In the genomic region with DNA sequence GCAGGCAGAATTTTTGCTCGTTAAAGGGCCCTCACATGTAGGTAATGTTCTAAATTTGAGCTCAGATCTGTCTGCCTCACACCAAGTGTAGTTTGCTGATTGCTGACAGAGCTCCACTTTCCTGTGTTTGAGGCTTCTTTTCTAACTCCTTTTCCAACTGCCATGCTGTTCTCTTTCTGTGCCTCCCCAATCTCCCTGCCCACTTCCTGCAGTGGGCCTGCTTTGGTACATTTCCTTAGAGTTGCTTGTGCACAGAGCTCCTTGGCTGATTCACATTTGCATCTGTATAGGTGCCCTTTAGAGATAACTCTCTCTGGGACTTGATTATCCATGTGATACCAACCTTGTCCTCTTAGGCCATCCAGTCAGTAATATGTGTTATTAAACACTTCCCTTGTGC, we compare ENCODE assay signal across 15 cellular contexts. TPM values are rescaled to one million over a fixed set of nuclear protein-coding genes. Genes with fewer than 3 reads are reported as not detected.
A peak's percentile ranks its signal among the peaks of the same experiment; 100 is the strongest.
DNase-seq lines count a peak whose midpoint lies in the region; ATAC-seq and TF ChIP-seq lines count a peak whose summit lies in the region.
"Had no signal": no experiment of that assay in that cellular context is flagged by ENCODE, and none has a peak within 500 bp of the region (broad histone marks: within the 10 kb centered on the region; RNA-seq: fewer than 3 reads in every experiment).

No MANE protein-coding gene starts in this region.

- H3K9me3 ChIP-seq in OCI-LY7 (ENCODE audit: low read length) = no peaks in the 10 kb centered on the region

- intact Hi-C loops in activated naive CD4-positive, alpha-beta T cell treated with anti-CD3 and anti-CD28 coated beads for 36 hours (cut with micrococcal nuclease) = loop anchor here (10.0 kb wide), 1 partner anchor 1394 kb away; a partner anchor contains a TSS
- intact Hi-C loops in OCI-LY7 (cut with micrococcal nuclease; ENCODE audit: unreplicated experiment) = no loop called here

- CTCF ChIA-PET in activated naive CD4-positive, alpha-beta T cell treated with anti-CD3 and anti-CD28 coated beads for 36 hours (lab: Charles Lee) = no interaction called here
- CTCF ChIA-PET in OCI-LY7 (lab: Charles Lee; ENCODE audit: unreplicated experiment) = no interaction called here

- peaks cover 27% of the 10 kb centered on the region for H3K4me1 ChIP-seq in OCI-LY7 (ENCODE audit: insufficient read depth, low read length, poor library complexity, severe bottlenecking)

- no peak for ATAC-seq in stimulated activated effector memory CD8-positive, alpha-beta T cell treated with anti-CD3 and anti-CD28 coated beads, Interleukin-12 subunit alpha, Interleukin-12 subunit beta, amount 100 ng/mL, for 72 hours
- no peak for ATAC-seq in GM19324 (IDR thresholded peaks at IDR 0.05; ENCODE audit: low FRiP score, unreplicated experiment)
- ATAC-seq: Panc1 had no signal

- DNase-seq in activated naive CD4-positive, alpha-beta T cell treated with anti-CD3 and anti-CD28 coated beads for 36 hours = no peak
- DNase-seq in activated naive CD4-positive, alpha-beta T cell (lab: John Stamatoyannopoulos, UW) = no peak
- no peak for DNase-seq in OCI-LY7 (ENCODE audit: low spot score)
- no peak for DNase-seq in chondrocyte (ENCODE audit: low spot score)
- no peak for DNase-seq in stimulated activated effector memory CD8-positive, alpha-beta T cell treated with anti-CD3 and anti-CD28 coated beads, Interleukin-12 subunit alpha, Interleukin-12 subunit beta, amount 100 ng/mL, for 72 hours (ENCODE audit: low spot score in 2 of 2)
- no peak for DNase-seq in germinal center (ENCODE audit: low spot score)
- no peak for DNase-seq in stimulated activated CD4-positive, alpha-beta T cell treated with anti-CD3 and anti-CD28 coated beads, Interleukin-2, amount 100 ng/mL, for 24 hours
- DNase-seq: activated CD8-positive, alpha-beta memory T cell treated with anti-CD3 and anti-CD28 coated beads for 24 hours; amygdala; dorsolateral prefrontal cortex; NCI-H1105 treated with DMSO at 0.1 percent for 48 hours; NCI-H510A had no signal

- no peak overlapping the region for H3K4me3 ChIP-seq in OCI-LY7 (ENCODE audit: low read depth, low read length, poor library complexity, severe bottlenecking)

- peak overlapping the region; percentile 4; the same call in 1 of the 2 replicates for H3K4me2 ChIP-seq in OCI-LY7 (ENCODE audit: low read length)

- POLR2A ChIA-PET in OCI-LY7 (lab: Charles Lee) = interaction anchor here (0.9 kb wide), 1 partner anchor 15 kb away, joined by 3 read pairs; no protein-coding TSS in a partner anchor

- peaks cover 13% of the 10 kb centered on the region; the same call in 1 of the 2 replicates for H4K20me1 ChIP-seq in OCI-LY7 (ENCODE audit: insufficient read depth, low read length)

- H3K4me3 Mint-ChIP-seq in activated naive CD4-positive, alpha-beta T cell treated with anti-CD3 and anti-CD28 coated beads for 36 hours = no peak overlapping the region
- H3K4me3 Mint-ChIP-seq in chondrocyte (ENCODE audit: unreplicated experiment) = no peak overlapping the region
- H3K4me3 Mint-ChIP-seq in stimulated activated effector memory CD8-positive, alpha-beta T cell treated with anti-CD3 and anti-CD28 coated beads, Interleukin-12 subunit alpha, Interleukin-12 subunit beta, amount 100 ng/mL, for 72 hours = no peak overlapping the region

- peaks cover 75% of the 10 kb centered on the region for H3K36me3 ChIP-seq in OCI-LY7 (ENCODE audit: insufficient read depth, low read length)

- H3K27me3 Mint-ChIP-seq in activated naive CD4-positive, alpha-beta T cell treated with anti-CD3 and anti-CD28 coated beads for 36 hours (ENCODE audit: low read depth) = no peaks in the 10 kb centered on the region
- no peaks in the 10 kb centered on the region for H3K27me3 Mint-ChIP-seq in chondrocyte (ENCODE audit: low read depth)

- BruUV-seq in OCI-LY7 (replicated peaks; lab: Mats Ljungman, UMichigan) = no TSS peak

- peak overlapping the region; percentile 55 for H3K27ac Mint-ChIP-seq in activated naive CD4-positive, alpha-beta T cell treated with anti-CD3 and anti-CD28 coated beads for 36 hours
- peak overlapping the region; percentile 86 for H3K27ac Mint-ChIP-seq in chondrocyte (ENCODE audit: unreplicated experiment)
- peak overlapping the region; percentile 16 for H3K27ac Mint-ChIP-seq in stimulated activated effector memory CD8-positive, alpha-beta T cell treated with anti-CD3 and anti-CD28 coated beads, Interleukin-12 subunit alpha, Interleukin-12 subunit beta, amount 100 ng/mL, for 72 hours

- no peak overlapping the region for H3K27ac ChIP-seq in OCI-LY7 (ENCODE audit: low read depth, low read length, poor library complexity, severe bottlenecking)
- H3K27ac ChIP-seq: parathyroid adenoma had no signal

- no peaks in the 10 kb centered on the region for H3K9me2 ChIP-seq in OCI-LY7 (ENCODE audit: insufficient read depth, low read length)

- peaks cover 46% of the 10 kb centered on the region for H3K4me1 Mint-ChIP-seq in activated naive CD4-positive, alpha-beta T cell treated with anti-CD3 and anti-CD28 coated beads for 36 hours (ENCODE audit: low read depth)
- peaks cover 41% of the 10 kb centered on the region for H3K4me1 Mint-ChIP-seq in chondrocyte (ENCODE audit: low read depth)
- H3K4me1 Mint-ChIP-seq in stimulated activated effector memory CD8-positive, alpha-beta T cell treated with anti-CD3 and anti-CD28 coated beads, Interleukin-12 subunit alpha, Interleukin-12 subunit beta, amount 100 ng/mL, for 72 hours = peaks cover 26% of the 10 kb centered on the region

- no peak for TF ChIP-seq CTCF in OCI-LY7 (conservative IDR thresholded peaks at IDR 0.05; ENCODE audit: low read length)
- no peak for TF ChIP-seq CTCF in chondrocyte (IDR thresholded peaks at IDR 0.05)

- peaks cover 58% of the 10 kb centered on the region for H3K79me2 ChIP-seq in OCI-LY7 (ENCODE audit: insufficient read depth, low read depth, low read length)

- no peak overlapping the region for H2AFZ ChIP-seq in OCI-LY7 (ENCODE audit: low read length)
- H2AFZ ChIP-seq: parathyroid adenoma had no signal

- no peaks in the 10 kb centered on the region for H3K9me3 Mint-ChIP-seq in activated naive CD4-positive, alpha-beta T cell treated with anti-CD3 and anti-CD28 coated beads for 36 hours
- H3K9me3 Mint-ChIP-seq in chondrocyte (ENCODE audit: low read depth) = no peaks in the 10 kb centered on the region
- no peaks in the 10 kb centered on the region for H3K9me3 Mint-ChIP-seq in stimulated activated effector memory CD8-positive, alpha-beta T cell treated with anti-CD3 and anti-CD28 coated beads, Interleukin-12 subunit alpha, Interleukin-12 subunit beta, amount 100 ng/mL, for 72 hours

- peaks cover 33% of the 10 kb centered on the region for H3K36me3 Mint-ChIP-seq in activated naive CD4-positive, alpha-beta T cell treated with anti-CD3 and anti-CD28 coated beads for 36 hours (ENCODE audit: low read depth)
- H3K36me3 Mint-ChIP-seq in chondrocyte (ENCODE audit: low read depth) = peaks cover 24% of the 10 kb centered on the region
- H3K36me3 Mint-ChIP-seq in stimulated activated effector memory CD8-positive, alpha-beta T cell treated with anti-CD3 and anti-CD28 coated beads, Interleukin-12 subunit alpha, Interleukin-12 subunit beta, amount 100 ng/mL, for 72 hours = peaks cover 93% of the 10 kb centered on the region

RNA-seq across cellular contexts. Expression of a gene that starts 4.5 kb away (rescaled TPM):
- total RNA-seq in activated naive CD4-positive, alpha-beta T cell treated with anti-CD3 and anti-CD28 coated beads for 36 hours = 10 to 100 TPM; 52.3 to 59.5 TPM
- total RNA-seq in OCI-LY7 (2014; rRNA removed; shearing (Covaris generic)) = 20.7 and 27.0 TPM in 2 replicates
- total RNA-seq in OCI-LY7 (2022) = 78.2 and 86.2 TPM in 2 replicates
- total RNA-seq in chondrocyte = 28.9 to 35.1 TPM (median 29.8 TPM) in 3 replicates

RNA-seq across cellular contexts. Expression of a gene that starts 41.9 kb away (rescaled TPM):
- 100 to 1,000 TPM; 109 to 111 TPM for total RNA-seq in activated naive CD4-positive, alpha-beta T cell treated with anti-CD3 and anti-CD28 coated beads for 36 hours
- total RNA-seq in OCI-LY7 (2014; rRNA removed; shearing (Covaris generic)) = 111 and 115 TPM in 2 replicates
- total RNA-seq in OCI-LY7 (2022) (101 and 104 TPM in 2 replicates), chondrocyte (38.5 to 43.7 TPM (median 39.2 TPM) in 3 replicates)

Comparison
In these comparisons a context has a peak if more than half of its experiments do, and no peak if none do; other contexts are left out.
1. H3K27ac Mint-ChIP-seq: peak in every context shown above with its lines; median percentile 86 in chondrocyte; 55 in activated naive CD4-positive, alpha-beta T cell treated with anti-CD3 and anti-CD28 coated beads for 36 hours; 16 in stimulated activated effector memory CD8-positive, alpha-beta T cell treated with anti-CD3 and anti-CD28 coated beads, Interleukin-12 subunit alpha, Interleukin-12 subunit beta, amount 100 ng/mL, for 72 hours.